Comparison of ENCODE assay signal across 11 cellular contexts in genomic region chr11:61833478-61833877, GRCh38. TPM values are rescaled to one million over a fixed set of nuclear protein-coding genes. Genes with fewer than 3 reads are reported as not detected.
DNase-seq lines count a peak whose midpoint lies in the region; ATAC-seq and TF ChIP-seq lines count a peak whose summit lies in the region.
"Had no signal": no experiment of that assay in that cellular context is flagged by ENCODE, and none has a peak within 500 bp of the region (broad histone marks: within the 10 kb centered on the region; RNA-seq: fewer than 3 reads in every experiment).

No MANE protein-coding gene starts in this region.

- H3K27me3 Mint-ChIP-seq in activated CD8-positive, alpha-beta memory T cell treated with anti-CD3 and anti-CD28 coated beads, Interleukin-2, amount 10 ng/mL, durations not matched to agents 7 days and 5 days: peaks cover 2% of the 10 kb centered on the region
- H3K27me3 Mint-ChIP-seq in T-helper 1 cell treated with Interleukin-12 subunit alpha and Interleukin-12 subunit beta and Interleukin-4 antibody, amounts not matched to agents 30 μg/mL and 1 μg/mL, for 36 hours (ENCODE audit: low read depth): no peaks in the 10 kb centered on the region
- H3K27me3 Mint-ChIP-seq in endodermal cell (ENCODE audit: insufficient read depth): no peaks in the 10 kb centered on the region

- H3K4me1 ChIP-seq in endodermal cell (ENCODE audit: control insufficient read depth, insufficient read depth, low read length): peaks cover 8% of the 10 kb centered on the region
- H3K4me1 ChIP-seq in spleen: peaks cover 12 to 82% (median 31%) of the 10 kb centered on the region in 6 donors
- H3K4me1 ChIP-seq in breast epithelium: peaks cover 0 to 2% of the 10 kb centered on the region in 2 donors

- H3K9ac ChIP-seq in endodermal cell (ENCODE audit: extremely low read depth, low read length, poor library complexity, severe bottlenecking): no peak overlapping the region

- peaks cover 37% of the 10 kb centered on the region for H3K36me3 ChIP-seq in endodermal cell (ENCODE audit: control insufficient read depth, insufficient read depth, low read length)
- H3K36me3 ChIP-seq in spleen: no peaks in the 10 kb centered on the region
- no peaks in the 10 kb centered on the region for H3K36me3 ChIP-seq in breast epithelium

- no peak overlapping the region for H3K4me3 Mint-ChIP-seq in activated CD8-positive, alpha-beta memory T cell treated with anti-CD3 and anti-CD28 coated beads, Interleukin-2, amount 10 ng/mL, durations not matched to agents 7 days and 5 days
- H3K4me3 Mint-ChIP-seq in T-helper 1 cell treated with Interleukin-12 subunit alpha and Interleukin-12 subunit beta and Interleukin-4 antibody, amounts not matched to agents 30 μg/mL and 1 μg/mL, for 36 hours: peak overlapping the region; percentile 84
- no peak overlapping the region for H3K4me3 Mint-ChIP-seq in endodermal cell

- TF ChIP-seq POLR2A in spleen (IDR thresholded peaks at IDR 0.05) (no peak), breast epithelium (IDR thresholded peaks at IDR 0.05) (no peak)

- H3K27me3 ChIP-seq in endodermal cell (ENCODE audit: control insufficient read depth, insufficient read depth, low read length, poor library complexity, severe bottlenecking) (no peaks in the 10 kb centered on the region), spleen (replicated peaks in 1 of 7) (peaks cover 0 to 16% (median 6%) of the 10 kb centered on the region in 7 donors), breast epithelium (no peaks in the 10 kb centered on the region)
- H3K27me3 ChIP-seq: tibial nerve had no signal

- H3K4me3 ChIP-seq in endodermal cell (ENCODE audit: low read length) (no peak overlapping the region), spleen (no peak overlapping the region), breast epithelium (no peak overlapping the region)
- H3K4me3 ChIP-seq: tibial nerve had no signal

- H3K27ac Mint-ChIP-seq in activated CD8-positive, alpha-beta memory T cell treated with anti-CD3 and anti-CD28 coated beads, Interleukin-2, amount 10 ng/mL, durations not matched to agents 7 days and 5 days: peak overlapping the region; percentile 89
- H3K27ac Mint-ChIP-seq in T-helper 1 cell treated with Interleukin-12 subunit alpha and Interleukin-12 subunit beta and Interleukin-4 antibody, amounts not matched to agents 30 μg/mL and 1 μg/mL, for 36 hours: peak overlapping the region; percentile 98
- no peak overlapping the region for H3K27ac Mint-ChIP-seq in endodermal cell

- peaks cover 65% of the 10 kb centered on the region for H3K4me1 Mint-ChIP-seq in activated CD8-positive, alpha-beta memory T cell treated with anti-CD3 and anti-CD28 coated beads, Interleukin-2, amount 10 ng/mL, durations not matched to agents 7 days and 5 days
- peaks cover 58% of the 10 kb centered on the region for H3K4me1 Mint-ChIP-seq in T-helper 1 cell treated with Interleukin-12 subunit alpha and Interleukin-12 subunit beta and Interleukin-4 antibody, amounts not matched to agents 30 μg/mL and 1 μg/mL, for 36 hours (ENCODE audit: low read depth)
- peaks cover 46% of the 10 kb centered on the region for H3K4me1 Mint-ChIP-seq in endodermal cell

- 77 to 90% methylated on average over 10 to 11 of the region's 11 CpGs for WGBS in endodermal cell (ENCODE audit: insufficient coverage in 1 of 2, insufficient read length in 1 of 2), 2 experiments
- 74 to 85% (median 83%) methylated on average over 11 of the region's 11 CpGs for WGBS in spleen, 5 donors

- H3K27ac ChIP-seq in endodermal cell (ENCODE audit: low read depth, low read length): peak overlapping the region; percentile 76
- H3K27ac ChIP-seq in spleen: peak overlapping the region in 2 of 8 donors; percentile 81 to 82
- no peak overlapping the region for H3K27ac ChIP-seq in breast epithelium
- H3K27ac ChIP-seq: WERI-Rb-1 had no signal

- no peak for DNase-seq in activated CD8-positive, alpha-beta memory T cell treated with anti-CD3 and anti-CD28 coated beads, Interleukin-2, amount 10 ng/mL, durations not matched to agents 7 days and 5 days
- no peak for DNase-seq in activated CD8-positive, alpha-beta memory T cell treated with anti-CD3 and anti-CD28 coated beads for 24 hours
- no peak for DNase-seq in endodermal cell
- DNase-seq in spleen: peak; percentile 62
- no peak for DNase-seq in breast epithelium (ENCODE audit: low spot score in 2 of 2)
- DNase-seq: stimulated activated CD4-positive, alpha-beta T cell treated with anti-CD3 and anti-CD28 coated beads, Interleukin-1b, Interleukin-23, amount 100 ng/mL, for 48 hours; WERI-Rb-1 had no signal

- intact Hi-C loops in spleen (cut with DNase I; ENCODE audit: low total_unique reads): no loop called here
- intact Hi-C loops in breast epithelium (cut with DNase I; ENCODE audit: low total_unique reads): no loop called here

- ATAC-seq in activated CD8-positive, alpha-beta memory T cell treated with anti-CD3 and anti-CD28 coated beads, Interleukin-2, amount 10 ng/mL, durations not matched to agents 7 days and 5 days: no peak
- ATAC-seq in GM21528 (IDR thresholded peaks at IDR 0.05; ENCODE audit: low FRiP score, unreplicated experiment) (no peak), GM19324 (IDR thresholded peaks at IDR 0.05; ENCODE audit: low FRiP score, unreplicated experiment) (no peak)

- no peaks in the 10 kb centered on the region for H3K9me3 Mint-ChIP-seq in activated CD8-positive, alpha-beta memory T cell treated with anti-CD3 and anti-CD28 coated beads, Interleukin-2, amount 10 ng/mL, durations not matched to agents 7 days and 5 days (ENCODE audit: low read depth)
- H3K9me3 Mint-ChIP-seq in T-helper 1 cell treated with Interleukin-12 subunit alpha and Interleukin-12 subunit beta and Interleukin-4 antibody, amounts not matched to agents 30 μg/mL and 1 μg/mL, for 36 hours: no peaks in the 10 kb centered on the region
- H3K9me3 Mint-ChIP-seq in endodermal cell: no peaks in the 10 kb centered on the region

- peaks cover 38% of the 10 kb centered on the region for H3K36me3 Mint-ChIP-seq in activated CD8-positive, alpha-beta memory T cell treated with anti-CD3 and anti-CD28 coated beads, Interleukin-2, amount 10 ng/mL, durations not matched to agents 7 days and 5 days
- peaks cover 18% of the 10 kb centered on the region for H3K36me3 Mint-ChIP-seq in T-helper 1 cell treated with Interleukin-12 subunit alpha and Interleukin-12 subunit beta and Interleukin-4 antibody, amounts not matched to agents 30 μg/mL and 1 μg/mL, for 36 hours (ENCODE audit: low read depth)
- H3K36me3 Mint-ChIP-seq in endodermal cell (ENCODE audit: low read depth): peaks cover 38% of the 10 kb centered on the region

- CTCF ChIA-PET in activated CD8-positive, alpha-beta memory T cell treated with anti-CD3 and anti-CD28 coated beads, Interleukin-2, amount 10 ng/mL, durations not matched to agents 7 days and 5 days (lab: Charles Lee): interaction anchor here (2.1 to 2.3 kb wide), 3 partner anchors 16 to 66 kb away, joined by 6 to 15 read pairs (median 7); partner anchors contain the start of gene FADS1

- TF ChIP-seq CTCF in endodermal cell (conservative IDR thresholded peaks at IDR 0.05) (no peak), spleen (IDR thresholded peaks at IDR 0.05 in 8 of 11, conservative IDR thresholded peaks at IDR 0.05 in 3 of 11) (no peak), breast epithelium (IDR thresholded peaks at IDR 0.05) (no peak)

- H3K9me3 ChIP-seq in endodermal cell (ENCODE audit: control insufficient read depth, low read length) (no peaks in the 10 kb centered on the region), spleen (no peaks in the 10 kb centered on the region), breast epithelium (no peaks in the 10 kb centered on the region)
- H3K9me3 ChIP-seq: tibial nerve had no signal

RNA-seq across cellular contexts. Expression of gene FADS2, which starts 5.4 kb away (rescaled TPM):
- total RNA-seq in activated CD8-positive, alpha-beta memory T cell treated with anti-CD3 and anti-CD28 coated beads, Interleukin-2, amount 10 ng/mL, durations not matched to agents 7 days and 5 days: 100 to 1,000 TPM; 174 to 184 TPM
- total RNA-seq in endodermal cell (100 to 1,000 TPM; 344 to 381 TPM), spleen (10 to 100 TPM in 5 of 7 donors, 1 to 10 TPM in 2; 2.8 to 20.6 (median 11.1) TPM), breast epithelium (10 to 100 TPM in 1 of 3 donors, 1 to 10 TPM in 2; 5.6 to 35.8 (median 7.5) TPM)
- 632 TPM for polyA plus RNA-seq in endodermal cell (2013, experiment 1 of 2)
- 646 TPM for polyA plus RNA-seq in endodermal cell (2013, experiment 2 of 2)
- polyA plus RNA-seq in spleen: 10 to 100 TPM in 2 of 3 donors, 1 to 10 TPM in 1; 5.5 to 16.8 (median 14.6) TPM

RNA-seq across cellular contexts. Expression of gene FADS1, which starts 16.7 kb away (rescaled TPM):
- 10 to 100 TPM; 33.8 to 35.4 TPM for total RNA-seq in activated CD8-positive, alpha-beta memory T cell treated with anti-CD3 and anti-CD28 coated beads, Interleukin-2, amount 10 ng/mL, durations not matched to agents 7 days and 5 days
- total RNA-seq in endodermal cell (100 to 1,000 TPM; 127 to 138 TPM), spleen (10 to 100 TPM in 6 of 7 donors, 1 to 10 TPM in 1; 8.6 to 25.6 (median 12.9) TPM), breast epithelium (100 to 1,000 TPM in 1 of 3 donors, 10 to 100 TPM in 1, 1 to 10 TPM in 1; 8.8 to 112 (median 15.1) TPM)
- polyA plus RNA-seq in endodermal cell (2013, experiment 1 of 2): 197 TPM
- polyA plus RNA-seq in endodermal cell (2013, experiment 2 of 2): 191 TPM
- 1 to 10 TPM; 2.2 to 6.7 (median 3.3) TPM for polyA plus RNA-seq in spleen

RNA-seq across cellular contexts. Expression of gene FEN1, which starts 40.8 kb away (rescaled TPM):
- 100 to 1,000 TPM; 141 to 150 TPM for total RNA-seq in activated CD8-positive, alpha-beta memory T cell treated with anti-CD3 and anti-CD28 coated beads, Interleukin-2, amount 10 ng/mL, durations not matched to agents 7 days and 5 days
- total RNA-seq in endodermal cell (10 to 100 TPM; 66.7 to 81.8 TPM), spleen (10 to 100 TPM in 5 of 7 donors, 1 to 10 TPM in 2; 8.9 to 17.2 (median 14.8) TPM), breast epithelium (1 to 10 TPM; 5.9 to 9.2 (median 8.5) TPM)
- 52.7 TPM for polyA plus RNA-seq in endodermal cell (2013, experiment 1 of 2)
- 49.1 TPM for polyA plus RNA-seq in endodermal cell (2013, experiment 2 of 2)
- polyA plus RNA-seq in spleen: 10 to 100 TPM in 2 of 3 donors, 1 to 10 TPM in 1; 7.3 to 16.7 (median 15.9) TPM

RNA-seq across cellular contexts. Expression of gene TMEM258, which starts 41.1 kb away (rescaled TPM):
- 100 to 1,000 TPM; 138 to 157 TPM for total RNA-seq in activated CD8-positive, alpha-beta memory T cell treated with anti-CD3 and anti-CD28 coated beads, Interleukin-2, amount 10 ng/mL, durations not matched to agents 7 days and 5 days
- total RNA-seq in endodermal cell: 100 to 1,000 TPM; 174 to 180 TPM
- polyA plus RNA-seq in endodermal cell (2013, experiment 1 of 2): 351 TPM
- 284 TPM for polyA plus RNA-seq in endodermal cell (2013, experiment 2 of 2)
- 10 to 100 TPM; 52.4 to 85.2 (median 62.0) TPM for total RNA-seq in spleen
- 100 to 1,000 TPM; 122 to 185 (median 125) TPM for polyA plus RNA-seq in spleen
- 10 to 100 TPM; 35.4 to 55.4 (median 35.7) TPM for total RNA-seq in breast epithelium

RNA-seq across cellular contexts. Expression of gene FADS3, which starts 57.9 kb away (rescaled TPM):
- 1 to 10 TPM; 2.6 to 7.7 TPM for total RNA-seq in activated CD8-positive, alpha-beta memory T cell treated with anti-CD3 and anti-CD28 coated beads, Interleukin-2, amount 10 ng/mL, durations not matched to agents 7 days and 5 days
- 10 to 100 TPM; 24.8 to 28.4 TPM for total RNA-seq in endodermal cell
- polyA plus RNA-seq in endodermal cell (2013, experiment 1 of 2): 13.6 TPM
- polyA plus RNA-seq in endodermal cell (2013, experiment 2 of 2): 15.8 TPM
- 10 to 100 TPM; 26.3 to 40.8 (median 32.0) TPM for total RNA-seq in spleen
- 10 to 100 TPM; 39.3 to 63.6 (median 52.7) TPM for polyA plus RNA-seq in spleen
- total RNA-seq in breast epithelium: 100 to 1,000 TPM in 2 of 3 donors, 10 to 100 TPM in 1; 38.8 to 156 (median 112) TPM

Comparison
In these comparisons a context has a peak if more than half of its experiments do, and no peak if none do; other contexts are left out.
1. RNA of gene FADS2, which starts 5.4 kb away (total RNA-seq): 344 to 381 TPM in endodermal cell and 174 to 184 TPM in activated CD8-positive, alpha-beta memory T cell treated with anti-CD3 and anti-CD28 coated beads, Interleukin-2, amount 10 ng/mL, durations not matched to agents 7 days and 5 days; 2.8 to 20.6 TPM in spleen and 5.6 to 35.8 TPM in breast epithelium; every median in the first group is over 4 times any median in the second.